Comparison of ENCODE assay signal across 28 cellular contexts in the genomic region with DNA sequence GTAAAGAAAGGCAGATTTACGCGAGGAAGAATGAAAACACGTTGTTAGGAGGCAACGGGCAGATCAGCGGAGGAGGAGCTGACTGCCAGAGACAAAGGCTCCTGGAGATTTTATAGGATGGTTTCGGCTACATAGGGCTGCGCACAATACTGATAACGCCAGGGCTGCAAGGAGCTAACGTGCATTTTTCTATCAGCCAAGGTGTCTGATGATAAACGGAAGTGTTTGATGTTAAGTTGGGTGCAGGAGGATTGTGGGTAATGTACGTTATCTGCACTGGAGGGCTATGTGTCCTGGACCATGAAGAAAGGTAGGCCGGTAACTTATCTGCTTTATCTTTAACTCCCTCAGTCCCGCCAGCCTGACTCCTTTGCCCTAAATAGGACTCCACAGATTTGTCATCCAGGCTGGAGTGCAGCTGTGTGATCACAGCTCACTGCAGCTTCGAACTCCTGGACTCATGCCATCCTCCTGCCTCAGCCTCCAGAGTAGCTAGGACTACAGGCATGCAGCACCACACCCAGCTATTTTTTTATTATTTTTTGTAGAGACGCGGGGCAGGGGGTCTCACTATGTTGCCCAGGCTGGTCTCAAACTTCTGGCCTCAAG. TPM values are rescaled to one million over a fixed set of nuclear protein-coding genes. Genes with fewer than 3 reads are reported as not detected.
DNase-seq lines count a peak whose midpoint lies in the region; ATAC-seq, FAIRE-seq and TF ChIP-seq lines count a peak whose summit lies in the region.
"Had no signal": no experiment of that assay in that cellular context is flagged by ENCODE, and none has a peak within 500 bp of the region (broad histone marks: within the 10 kb centered on the region; RNA-seq: fewer than 3 reads in every experiment).

No MANE protein-coding gene starts in this region.

- H3K9me3 ChIP-seq in mesenchymal stem cell (ENCODE audit: control insufficient read depth, low read length), result no peaks in the 10 kb centered on the region
- H3K9me3 ChIP-seq in WERI-Rb-1 (ENCODE audit: severe bottlenecking), result no peaks in the 10 kb centered on the region
- H3K9me3 ChIP-seq: testis, vagina had no signal

- H3K4me3 ChIP-seq in mesenchymal stem cell (ENCODE audit: insufficient read depth in 1 of 2, low read depth in 1 of 2, low read length in 2 of 2) (no peak overlapping the region), WERI-Rb-1 (ENCODE audit: low read depth, low read length) (no peak overlapping the region)
- H3K4me3 ChIP-seq: PC-9, skin epidermis, testis, vagina had no signal

- no peaks in the 10 kb centered on the region for H3K9me3 Mint-ChIP-seq in HFFc6
- H3K9me3 Mint-ChIP-seq: activated naive CD4-positive, alpha-beta T cell treated with anti-CD3 and anti-CD28 coated beads for 36 hours; activated T-cell treated with anti-CD3 and anti-CD28 coated beads, Interleukin-2, amount 50 U/mL, for 4 hours; stimulated activated memory B cell treated with anti-CD40 and anti-IgM and Interleukin-4, amounts not matched to agents 10 μg/mL and 1 μg/mL and 100 μg/mL, for 72 hours; T-cell had no signal

- no peak for TF ChIP-seq POLR2A in GM12892 (IDR thresholded peaks at IDR 0.05; ENCODE audit: low read depth, low read length)

- DNase-seq in Daoy (ENCODE audit: low read depth), result peak; percentile 34
- DNase-seq in HFFc6, result peak; percentile 15
- DNase-seq in mesenchymal stem cell, result no peak
- DNase-seq in activated gamma-delta T cell treated with Interleukin-2 at 50 U/mL for 16 hours, result no peak
- no peak for DNase-seq in WERI-Rb-1
- no peak for DNase-seq in GM12892 (ENCODE audit: insufficient read length)
- DNase-seq: activated CD4-positive, alpha-beta T cell treated with anti-CD3 and anti-CD28 coated beads for 36 hours; activated CD8-positive, alpha-beta memory T cell treated with anti-CD3 and anti-CD28 coated beads for 24 hours; activated naive CD4-positive, alpha-beta T cell treated with anti-CD3 and anti-CD28 coated beads for 36 hours; activated T-cell treated with anti-CD3 and anti-CD28 coated beads, Interleukin-2, amount 50 U/mL, for 4 hours; anterior cingulate cortex; C1 segment of cervical spinal cord; GF-D8; hippocampal formation; NCI-H2227 treated with DMSO at 0.1 percent for 48 hours; PC-9; SIG-M5; stimulated activated CD4-positive, alpha-beta T cell treated with anti-CD3 and anti-CD28 coated beads, Interleukin-2, amount 100 ng/mL, for 24 hours; T-cell; testis had no signal

- no peak overlapping the region for H2AK5ac ChIP-seq in mesenchymal stem cell (ENCODE audit: low read length, severe bottlenecking)

- H3K36me3 ChIP-seq in mesenchymal stem cell (ENCODE audit: control insufficient read depth in 1 of 2, insufficient read depth in 2 of 2, low read depth in 1 of 2, low read length in 2 of 2) (peaks cover 15 to 34% of the 10 kb centered on the region in 2 experiments), WERI-Rb-1 (peaks cover 27% of the 10 kb centered on the region)

- no peak overlapping the region for H3K27ac Mint-ChIP-seq in HFFc6
- H3K27ac Mint-ChIP-seq: activated CD4-positive, alpha-beta T cell treated with anti-CD3 and anti-CD28 coated beads for 36 hours; activated naive CD4-positive, alpha-beta T cell treated with anti-CD3 and anti-CD28 coated beads for 36 hours; stimulated activated memory B cell treated with anti-CD40 and anti-IgM and Interleukin-4, amounts not matched to agents 10 μg/mL and 1 μg/mL and 100 μg/mL, for 72 hours; T-cell had no signal

- peaks cover 12% of the 10 kb centered on the region for H3K36me3 Mint-ChIP-seq in HFFc6 (ENCODE audit: low read depth)

- WGBS in mesenchymal stem cell, result 85% methylated on average over 16 of the region's 16 CpGs

- TF ChIP-seq CTCF in HFFc6 (IDR thresholded peaks at IDR 0.05) (no peak), VCaP (conservative IDR thresholded peaks at IDR 0.05) (no peak), WERI-Rb-1 (IDR thresholded peaks at IDR 0.05; ENCODE audit: low read depth, low read length) (no peak)

- H4K8ac ChIP-seq in mesenchymal stem cell (ENCODE audit: low read length), result no peak overlapping the region

- no peak overlapping the region for H3K18ac ChIP-seq in mesenchymal stem cell (ENCODE audit: low read depth in 1 of 2, low read length in 2 of 2)

- no peak overlapping the region for H2BK12ac ChIP-seq in mesenchymal stem cell (ENCODE audit: low read length in 2 of 2)

- no peak overlapping the region for H3K4me3 Mint-ChIP-seq in HFFc6
- H3K4me3 Mint-ChIP-seq: activated CD4-positive, alpha-beta T cell treated with anti-CD3 and anti-CD28 coated beads for 36 hours; activated naive CD4-positive, alpha-beta T cell treated with anti-CD3 and anti-CD28 coated beads for 36 hours; activated T-cell treated with anti-CD3 and anti-CD28 coated beads, Interleukin-2, amount 50 U/mL, for 4 hours; stimulated activated memory B cell treated with anti-CD40 and anti-IgM and Interleukin-4, amounts not matched to agents 10 μg/mL and 1 μg/mL and 100 μg/mL, for 72 hours; T-cell had no signal

- H3K23ac ChIP-seq in mesenchymal stem cell (ENCODE audit: low read length in 2 of 2), result no peak overlapping the region

- no peak for FAIRE-seq in GM12892 (lab: Jason Lieb, UNC)
- FAIRE-seq: frontal cortex, islet of Langerhans had no signal

- no peak overlapping the region for H2BK5ac ChIP-seq in mesenchymal stem cell (ENCODE audit: low read depth, low read length, poor library complexity, severe bottlenecking)

- H3K79me1 ChIP-seq in mesenchymal stem cell (replicated peaks; ENCODE audit: low read length, poor library complexity, severe bottlenecking), result no peaks in the 10 kb centered on the region

- H3K27me3 ChIP-seq in mesenchymal stem cell (ENCODE audit: control insufficient read depth in 1 of 2, insufficient read depth in 1 of 2, low read length in 2 of 2) (no peaks in the 10 kb centered on the region), WERI-Rb-1 (ENCODE audit: insufficient read depth, low read depth, severe bottlenecking) (no peaks in the 10 kb centered on the region)
- H3K27me3 ChIP-seq: testis, vagina had no signal

- H3K14ac ChIP-seq in mesenchymal stem cell (ENCODE audit: low read length in 2 of 2), result no peak overlapping the region

- H3K4me1 Mint-ChIP-seq in HFFc6 (ENCODE audit: low read depth), result peaks cover 19% of the 10 kb centered on the region

- H4K91ac ChIP-seq in mesenchymal stem cell (ENCODE audit: low read length), result no peak overlapping the region

- peak overlapping the region; percentile 8 for H3K9ac ChIP-seq in mesenchymal stem cell (ENCODE audit: low read length)

- H3K4me1 ChIP-seq in mesenchymal stem cell (ENCODE audit: control insufficient read depth, insufficient read depth, low read depth, low read length), result peaks cover 9% of the 10 kb centered on the region
- H3K4me1 ChIP-seq: testis, vagina had no signal

- H3K27me3 Mint-ChIP-seq in HFFc6 (ENCODE audit: insufficient read depth), result no peaks in the 10 kb centered on the region; the same call in 1 of the 2 replicates
- H3K27me3 Mint-ChIP-seq: activated CD4-positive, alpha-beta T cell treated with anti-CD3 and anti-CD28 coated beads for 36 hours; stimulated activated memory B cell treated with anti-CD40 and anti-IgM and Interleukin-4, amounts not matched to agents 10 μg/mL and 1 μg/mL and 100 μg/mL, for 72 hours; T-cell had no signal

- no peak overlapping the region for H2BK15ac ChIP-seq in mesenchymal stem cell (ENCODE audit: low read depth, poor library complexity, severe bottlenecking)

- H2BK120ac ChIP-seq in mesenchymal stem cell (ENCODE audit: low read depth, low read length), result no peak overlapping the region

- ATAC-seq in GM19324 (IDR thresholded peaks at IDR 0.05; ENCODE audit: low FRiP score, unreplicated experiment), result no peak
- ATAC-seq: activated CD4-positive, alpha-beta T cell treated with anti-CD3 and anti-CD28 coated beads for 36 hours; activated T-cell treated with anti-CD3 and anti-CD28 coated beads, Interleukin-2, amount 50 U/mL, for 4 hours; stimulated activated memory B cell treated with anti-CD40 and anti-IgM and Interleukin-4, amounts not matched to agents 10 μg/mL and 1 μg/mL and 100 μg/mL, for 72 hours; T-cell had no signal

- H3K27ac ChIP-seq in VCaP, result peak overlapping the region; percentile 46
- H3K27ac ChIP-seq in mesenchymal stem cell (ENCODE audit: low read length, poor library complexity, severe bottlenecking), result no peak overlapping the region
- no peak overlapping the region for H3K27ac ChIP-seq in WERI-Rb-1
- H3K27ac ChIP-seq: HL-60, PC-9, skin epidermis, testis, vagina had no signal

- H3K4ac ChIP-seq in mesenchymal stem cell (ENCODE audit: low read depth in 1 of 2, low read length in 2 of 2), result no peak overlapping the region

- no peak overlapping the region for H2AFZ ChIP-seq in mesenchymal stem cell (ENCODE audit: low read depth, low read length)
- H2AFZ ChIP-seq: PC-9 had no signal

- no peak overlapping the region for H3K4me2 ChIP-seq in mesenchymal stem cell (ENCODE audit: low read length, poor library complexity, severe bottlenecking)
- H3K4me2 ChIP-seq: PC-9 had no signal

RNA-seq across cellular contexts. Expression of gene SETD4, which starts 29.6 kb away (rescaled TPM):
- total RNA-seq in Daoy (2014; rRNA removed; shearing (Covaris generic)), result 25.8 and 28.2 TPM in 2 replicates
- 10 to 100 TPM in 1 of 6 experiments, 1 to 10 TPM in 5; 7.6 to 10.1 (median 8.7) TPM for total RNA-seq in HFFc6 (2021; fragmentation: NEBNext Ultra II Directional; extraction: Animal tissue kit (Norgen Biotek cat#: 25700))
- 10.5 TPM for polyA plus RNA-seq in mesenchymal stem cell (2013, experiment 1 of 2)
- polyA plus RNA-seq in mesenchymal stem cell (2013, experiment 2 of 2), result 10.3 TPM
- polyA plus RNA-seq in GM12892 (2012; ENCODE audit: missing spikeins), result 14.1 TPM

RNA-seq across cellular contexts. Expression of gene CBR1, which starts 39.1 kb away (rescaled TPM):
- total RNA-seq in Daoy (2014; rRNA removed; shearing (Covaris generic)), result 130 and 170 TPM in 2 replicates
- total RNA-seq in HFFc6 (2021; fragmentation: NEBNext Ultra II Directional; extraction: Animal tissue kit (Norgen Biotek cat#: 25700)), result 100 to 1,000 TPM; 103 to 144 (median 138) TPM
- 12.2 TPM for polyA plus RNA-seq in mesenchymal stem cell (2013, experiment 1 of 2)
- 12.8 TPM for polyA plus RNA-seq in mesenchymal stem cell (2013, experiment 2 of 2)
- polyA plus RNA-seq in GM12892 (2012; ENCODE audit: missing spikeins), result 29.7 TPM

Comparison
In these comparisons a context has a peak if more than half of its experiments do, and no peak if none do; other contexts are left out.
1. DNase-seq: peak in Daoy (single experiment) and HFFc6 (single experiment); none in mesenchymal stem cell (single experiment), activated gamma-delta T cell treated with Interleukin-2 at 50 U/mL for 16 hours (single experiment), WERI-Rb-1 (single experiment) and GM12892 (single experiment).